Comparison of ENCODE assay signal across 11 cellular contexts in genomic region chr1:64962447-64962846, GRCh38. TPM values are rescaled to one million over a fixed set of nuclear protein-coding genes. Genes with fewer than 3 reads are reported as not detected.
DNase-seq lines count a peak whose midpoint lies in the region; ATAC-seq and TF ChIP-seq lines count a peak whose summit lies in the region.
"Had no signal": no experiment of that assay in that cellular context is flagged by ENCODE, and none has a peak within 500 bp of the region (broad histone marks: within the 10 kb centered on the region; RNA-seq: fewer than 3 reads in every experiment).

No MANE protein-coding gene starts in this region.

- no peaks in the 10 kb centered on the region for H3K9me3 Mint-ChIP-seq in activated CD8-positive, alpha-beta memory T cell treated with anti-CD3 and anti-CD28 coated beads, Interleukin-2, amount 10 ng/mL, durations not matched to agents 7 days and 5 days (ENCODE audit: low read depth)
- no peaks in the 10 kb centered on the region for H3K9me3 Mint-ChIP-seq in stimulated activated effector memory CD8-positive, alpha-beta T cell treated with anti-CD3 and anti-CD28 coated beads, Interleukin-12 subunit alpha, Interleukin-12 subunit beta, amount 100 ng/mL, for 72 hours

- no peak for TF ChIP-seq CTCF in PC-3 (conservative IDR thresholded peaks at IDR 0.05; ENCODE audit: low read depth, low read length)

- no peaks in the 10 kb centered on the region for H3K27me3 ChIP-seq in effector memory CD4-positive, alpha-beta T cell (replicated peaks; ENCODE audit: control insufficient read depth, insufficient read depth, low read length, poor library complexity, severe bottlenecking)
- H3K27me3 ChIP-seq in PC-3 (ENCODE audit: low read length) = no peaks in the 10 kb centered on the region

- no peak for ATAC-seq in activated CD8-positive, alpha-beta memory T cell treated with anti-CD3 and anti-CD28 coated beads, Interleukin-2, amount 10 ng/mL, durations not matched to agents 7 days and 5 days
- ATAC-seq in stimulated activated effector memory CD8-positive, alpha-beta T cell treated with anti-CD3 and anti-CD28 coated beads, Interleukin-12 subunit alpha, Interleukin-12 subunit beta, amount 100 ng/mL, for 72 hours = no peak
- no peak; the same call in 1 of the 2 replicates for ATAC-seq in PC-3

- H3K27ac ChIP-seq in effector memory CD4-positive, alpha-beta T cell (ENCODE audit: insufficient read depth, low read length, poor library complexity, severe bottlenecking) = peak overlapping the region; percentile 52
- H3K27ac ChIP-seq in PC-3 (ENCODE audit: low read length) = no peak overlapping the region

- peak overlapping the region; percentile 26 for H3K4me3 ChIP-seq in effector memory CD4-positive, alpha-beta T cell (ENCODE audit: insufficient read depth, low read depth, low read length, poor library complexity, severe bottlenecking)
- no peak overlapping the region for H3K4me3 ChIP-seq in PC-3 (ENCODE audit: low read length)

- DNase-seq in activated CD8-positive, alpha-beta memory T cell treated with anti-CD3 and anti-CD28 coated beads, Interleukin-2, amount 10 ng/mL, durations not matched to agents 7 days and 5 days = peak; percentile 67
- DNase-seq in activated CD8-positive, alpha-beta memory T cell treated with anti-CD3 and anti-CD28 coated beads, Interleukin-2, amount 50 U/mL, for 4 hours = no peak
- DNase-seq in T-helper 1 cell (peak in 3 of 5 donors; percentile 5 to 74 (median 23)), NCI-H187 (lab: John Stamatoyannopoulos, UW) (no peak), AG20443 (ENCODE audit: low spot score) (no peak), PC-3 (no peak)
- no peak for DNase-seq in effector memory CD4-positive, alpha-beta T cell
- no peak for DNase-seq in stimulated activated effector memory CD8-positive, alpha-beta T cell treated with anti-CD3 and anti-CD28 coated beads, Interleukin-12 subunit alpha, Interleukin-12 subunit beta, amount 100 ng/mL, for 72 hours (ENCODE audit: low spot score in 2 of 2)
- DNase-seq: aorta, foreskin melanocyte, SIG-M5 had no signal

- H3K4me1 ChIP-seq in effector memory CD4-positive, alpha-beta T cell (ENCODE audit: control insufficient read depth, insufficient read depth, low read length, poor library complexity, severe bottlenecking) = peaks cover 55% of the 10 kb centered on the region
- 0 out of 2 replicates have a peak, but pooled peaks cover 13% of the 10 kb centered on the region for H3K4me1 ChIP-seq in PC-3 (ENCODE audit: insufficient read depth, low read length)

- no peaks in the 10 kb centered on the region for H3K9me3 ChIP-seq in effector memory CD4-positive, alpha-beta T cell (ENCODE audit: control insufficient read depth, low read length)
- no peaks in the 10 kb centered on the region for H3K9me3 ChIP-seq in PC-3 (ENCODE audit: low read length)

- H2AFZ ChIP-seq in PC-3 (ENCODE audit: low read length) = no peak overlapping the region

- H3K9ac ChIP-seq in PC-3 (ENCODE audit: low read length) = no peak overlapping the region

- no peaks in the 10 kb centered on the region for H3K27me3 Mint-ChIP-seq in activated CD8-positive, alpha-beta memory T cell treated with anti-CD3 and anti-CD28 coated beads, Interleukin-2, amount 10 ng/mL, durations not matched to agents 7 days and 5 days

- BruUV-seq in PC-3 (replicated peaks; lab: Mats Ljungman, UMichigan) = no TSS peak

- no peaks in the 10 kb centered on the region for H3F3A ChIP-seq in PC-3 (ENCODE audit: low read length, unreplicated experiment)

- H3K4me2 ChIP-seq in PC-3 (ENCODE audit: low read length) = no peak overlapping the region

- peak overlapping the region; percentile 58 for H3K4me3 Mint-ChIP-seq in activated CD8-positive, alpha-beta memory T cell treated with anti-CD3 and anti-CD28 coated beads, Interleukin-2, amount 10 ng/mL, durations not matched to agents 7 days and 5 days
- peak overlapping the region; percentile 86 for H3K4me3 Mint-ChIP-seq in stimulated activated effector memory CD8-positive, alpha-beta T cell treated with anti-CD3 and anti-CD28 coated beads, Interleukin-12 subunit alpha, Interleukin-12 subunit beta, amount 100 ng/mL, for 72 hours

- H3K36me3 ChIP-seq in effector memory CD4-positive, alpha-beta T cell (ENCODE audit: control insufficient read depth, insufficient read depth, low read length) = no peaks in the 10 kb centered on the region
- H3K36me3 ChIP-seq in PC-3 (ENCODE audit: low read depth, low read length) = no peaks in the 10 kb centered on the region

- peak overlapping the region; percentile 85 for H3K27ac Mint-ChIP-seq in activated CD8-positive, alpha-beta memory T cell treated with anti-CD3 and anti-CD28 coated beads, Interleukin-2, amount 10 ng/mL, durations not matched to agents 7 days and 5 days
- H3K27ac Mint-ChIP-seq in stimulated activated effector memory CD8-positive, alpha-beta T cell treated with anti-CD3 and anti-CD28 coated beads, Interleukin-12 subunit alpha, Interleukin-12 subunit beta, amount 100 ng/mL, for 72 hours = peak overlapping the region; percentile 83

- H3K36me3 Mint-ChIP-seq in activated CD8-positive, alpha-beta memory T cell treated with anti-CD3 and anti-CD28 coated beads, Interleukin-2, amount 10 ng/mL, durations not matched to agents 7 days and 5 days = peaks cover 12% of the 10 kb centered on the region
- peaks cover 35% of the 10 kb centered on the region for H3K36me3 Mint-ChIP-seq in stimulated activated effector memory CD8-positive, alpha-beta T cell treated with anti-CD3 and anti-CD28 coated beads, Interleukin-12 subunit alpha, Interleukin-12 subunit beta, amount 100 ng/mL, for 72 hours

- peaks cover 22% of the 10 kb centered on the region for H4K20me1 ChIP-seq in PC-3 (ENCODE audit: low read length)

- CTCF ChIA-PET in activated CD8-positive, alpha-beta memory T cell treated with anti-CD3 and anti-CD28 coated beads, Interleukin-2, amount 10 ng/mL, durations not matched to agents 7 days and 5 days (lab: Charles Lee) = interaction anchor here (0.7 to 2.0 kb wide), 11 partner anchors 9 to 138 kb away, joined by 3 to 5 read pairs (median 3); no protein-coding TSS in a partner anchor
- CTCF ChIA-PET in PC-3 (lab: Charles Lee) = no interaction called here

- H3K9me2 ChIP-seq in PC-3 (replicated peaks; ENCODE audit: low read length) = no peaks in the 10 kb centered on the region

- intact Hi-C loops in PC-3 (cut with micrococcal nuclease) = no loop called here

- POLR2A ChIA-PET in PC-3 (lab: Charles Lee; ENCODE audit: unreplicated experiment) = interaction anchor here (0.5 kb wide), 1 partner anchor 292 kb away, joined by 5 read pairs; no protein-coding TSS in a partner anchor

- H3K4me1 Mint-ChIP-seq in activated CD8-positive, alpha-beta memory T cell treated with anti-CD3 and anti-CD28 coated beads, Interleukin-2, amount 10 ng/mL, durations not matched to agents 7 days and 5 days = peaks cover 72% of the 10 kb centered on the region
- peaks cover 62% of the 10 kb centered on the region for H3K4me1 Mint-ChIP-seq in stimulated activated effector memory CD8-positive, alpha-beta T cell treated with anti-CD3 and anti-CD28 coated beads, Interleukin-12 subunit alpha, Interleukin-12 subunit beta, amount 100 ng/mL, for 72 hours

- peaks cover 83% of the 10 kb centered on the region for H3K79me2 ChIP-seq in PC-3 (ENCODE audit: low read length)

RNA-seq across cellular contexts. Expression of gene JAK1, which starts 3.9 kb away (rescaled TPM):
- 100 to 1,000 TPM; 166 to 173 TPM for total RNA-seq in activated CD8-positive, alpha-beta memory T cell treated with anti-CD3 and anti-CD28 coated beads, Interleukin-2, amount 10 ng/mL, durations not matched to agents 7 days and 5 days
- total RNA-seq in PC-3 (2014; rRNA removed) = 44.1 and 52.2 TPM in 2 replicates

Comparison
In these comparisons a context has a peak if more than half of its experiments do, and no peak if none do; other contexts are left out.
1. DNase-seq: peak in activated CD8-positive, alpha-beta memory T cell treated with anti-CD3 and anti-CD28 coated beads, Interleukin-2, amount 10 ng/mL, durations not matched to agents 7 days and 5 days (single experiment) and T-helper 1 cell (3 of 5); none in activated CD8-positive, alpha-beta memory T cell treated with anti-CD3 and anti-CD28 coated beads, Interleukin-2, amount 50 U/mL, for 4 hours (single experiment), effector memory CD4-positive, alpha-beta T cell (0 of 3), stimulated activated effector memory CD8-positive, alpha-beta T cell treated with anti-CD3 and anti-CD28 coated beads, Interleukin-12 subunit alpha, Interleukin-12 subunit beta, amount 100 ng/mL, for 72 hours (0 of 2), NCI-H187 (0 of 2), AG20443 (single experiment) and PC-3 (single experiment).